28 cellular contexts compared by ENCODE assay signal in genomic region chr11:3683039-3683438, GRCh38. TPM values are rescaled to one million over a fixed set of nuclear protein-coding genes. Genes with fewer than 3 reads are reported as not detected.
DNase-seq lines count a peak whose midpoint lies in the region; ATAC-seq, FAIRE-seq and TF ChIP-seq lines count a peak whose summit lies in the region.
"Had no signal": no experiment of that assay in that cellular context is flagged by ENCODE, and none has a peak within 500 bp of the region (broad histone marks: within the 10 kb centered on the region; RNA-seq: fewer than 3 reads in every experiment).

No MANE protein-coding gene starts in this region.

- DNase-seq in Right ventricle myocardium superior (no peak), right atrium auricular region (ENCODE audit: low spot score) (no peak), brain microvascular endothelial cell (no peak), left cardiac atrium (no peak), RCC 7860 (ENCODE audit: low spot score) (no peak)
- DNase-seq in CD4-positive, alpha-beta T cell = no peak
- no peak for DNase-seq in CD8-positive, alpha-beta memory T cell
- DNase-seq: COR-L47, DMS 273 treated with DMSO at 0.1 percent for 48 hours, DMS79, GF-D8, IMR-90, NCI-H1048, NCI-H1417, NCI-H187, NCI-H2081 treated with DMSO at 0.1 percent for 48 hours, NCI-H2171, NCI-H226, NCI-H510A, NCI-H69, Peyer's patch, SJCRH30 had no signal

- peaks cover 97% of the 10 kb centered on the region for H3K36me3 Mint-ChIP-seq in CD4-positive, alpha-beta T cell (ENCODE audit: low read depth)
- peaks cover 5 to 95% (median 48%) of the 10 kb centered on the region in 3 donors for H3K36me3 Mint-ChIP-seq in CD8-positive, alpha-beta memory T cell

- CTCF ChIA-PET in CD4-positive, alpha-beta T cell (lab: Charles Lee) = no interaction called here
- CTCF ChIA-PET in CD8-positive, alpha-beta memory T cell (lab: Charles Lee) = no interaction called here

- no peak for FAIRE-seq in RCC 7860 (lab: Jason Lieb, UNC)
- FAIRE-seq: H54 had no signal

- POLR2A ChIA-PET in CD4-positive, alpha-beta T cell (lab: Charles Lee) = no interaction called here
- POLR2A ChIA-PET in CD8-positive, alpha-beta memory T cell (lab: Charles Lee) = no interaction called here

- no peak overlapping the region for H3K4me3 Mint-ChIP-seq in CD4-positive, alpha-beta T cell
- H3K4me3 Mint-ChIP-seq in CD8-positive, alpha-beta memory T cell = no peak overlapping the region

- H3K9me3 Mint-ChIP-seq in CD4-positive, alpha-beta T cell = no peaks in the 10 kb centered on the region
- H3K9me3 Mint-ChIP-seq in CD8-positive, alpha-beta memory T cell = no peaks in the 10 kb centered on the region

- H3K4me1 ChIP-seq in right atrium auricular region = peaks cover 0 to 11% of the 10 kb centered on the region in 2 donors
- H3K4me1 ChIP-seq in CD8-positive, alpha-beta memory T cell (ENCODE audit: insufficient read depth, low read length) = no peaks in the 10 kb centered on the region
- H3K4me1 ChIP-seq: Peyer's patch, SJCRH30 had no signal

- H3K4me1 Mint-ChIP-seq in CD4-positive, alpha-beta T cell (ENCODE audit: low read depth) = no peaks in the 10 kb centered on the region
- peaks cover 0 to 7% (median 1%) of the 10 kb centered on the region in 3 donors for H3K4me1 Mint-ChIP-seq in CD8-positive, alpha-beta memory T cell

- intact Hi-C loops in Right ventricle myocardium superior (cut with DNase I) = no loop called here
- intact Hi-C loops in left cardiac atrium (cut with DNase I) = no loop called here
- intact Hi-C loops in CD4-positive, alpha-beta T cell (cut with DNase I, micrococcal nuclease) = no loop called here

- H3K9me3 ChIP-seq in right atrium auricular region = no peaks in the 10 kb centered on the region
- no peaks in the 10 kb centered on the region for H3K9me3 ChIP-seq in CD4-positive, alpha-beta T cell (ENCODE audit: control insufficient read depth, low read length)
- no peaks in the 10 kb centered on the region for H3K9me3 ChIP-seq in CD8-positive, alpha-beta memory T cell (ENCODE audit: low read length)
- H3K9me3 ChIP-seq: Peyer's patch, SJCRH30 had no signal

- H3K27ac ChIP-seq in right atrium auricular region (peak overlapping the region in 1 of 2 donors; percentile 33), brain microvascular endothelial cell (no peak overlapping the region)
- no peak overlapping the region for H3K27ac ChIP-seq in CD4-positive, alpha-beta T cell (ENCODE audit: low read depth, low read length)
- no peak overlapping the region for H3K27ac ChIP-seq in CD8-positive, alpha-beta memory T cell (ENCODE audit: low read depth, low read length)
- H3K27ac ChIP-seq: KMS-11, Peyer's patch, SJCRH30 had no signal

- TF ChIP-seq CTCF in right atrium auricular region (IDR thresholded peaks at IDR 0.05) (no peak), brain microvascular endothelial cell (IDR thresholded peaks at IDR 0.05; ENCODE audit: low read depth, low read length, missing control alignments) (peak; percentile 8)
- TF ChIP-seq CTCF in CD4-positive, alpha-beta T cell (IDR thresholded peaks at IDR 0.05) = no peak

- no peak overlapping the region for H3K27ac Mint-ChIP-seq in CD4-positive, alpha-beta T cell
- H3K27ac Mint-ChIP-seq in CD8-positive, alpha-beta memory T cell = peak overlapping the region in 1 of 8 donors; percentile 41

- ATAC-seq in Right ventricle myocardium superior (ENCODE audit: poor library complexity) (peak; percentile 79), left cardiac atrium (peak; percentile 69 to 81), HG02852 (IDR thresholded peaks at IDR 0.05; ENCODE audit: unreplicated experiment) (no peak)
- no peak for ATAC-seq in CD4-positive, alpha-beta T cell (ENCODE audit: poor library complexity)
- ATAC-seq: SK-N-SH treated with all-trans-retinoic acid at 6 μM for 48 hours had no signal

- H3K4me3 ChIP-seq in right atrium auricular region = no peak overlapping the region
- H3K4me3 ChIP-seq in brain microvascular endothelial cell (ENCODE audit: low read depth, low read length) = no peak overlapping the region
- no peak overlapping the region for H3K4me3 ChIP-seq in CD8-positive, alpha-beta memory T cell (ENCODE audit: low read length)
- H3K4me3 ChIP-seq: Peyer's patch, SJCRH30 had no signal

- H3K27me3 Mint-ChIP-seq in CD4-positive, alpha-beta T cell = no peaks in the 10 kb centered on the region
- peaks cover 0 to 1% of the 10 kb centered on the region in 2 donors for H3K27me3 Mint-ChIP-seq in CD8-positive, alpha-beta memory T cell

- H3K36me3 ChIP-seq in right atrium auricular region (peaks cover 91% of the 10 kb centered on the region), brain microvascular endothelial cell (replicated peaks) (peaks cover 78% of the 10 kb centered on the region)
- peaks cover 77% of the 10 kb centered on the region for H3K36me3 ChIP-seq in CD8-positive, alpha-beta memory T cell (ENCODE audit: insufficient read depth, low read length)

- H3K27me3 ChIP-seq in right atrium auricular region = no peaks in the 10 kb centered on the region
- H3K27me3 ChIP-seq in brain microvascular endothelial cell (replicated peaks) = no peaks in the 10 kb centered on the region
- no peaks in the 10 kb centered on the region for H3K27me3 ChIP-seq in CD4-positive, alpha-beta T cell (ENCODE audit: control insufficient read depth, insufficient read depth, low read length)
- no peaks in the 10 kb centered on the region for H3K27me3 ChIP-seq in CD8-positive, alpha-beta memory T cell (ENCODE audit: insufficient read depth, low read length, poor library complexity, severe bottlenecking)
- H3K27me3 ChIP-seq: Peyer's patch, SJCRH30 had no signal

- in situ Hi-C loops in brain microvascular endothelial cell (cut with HindIII; ENCODE audit: low pct_ligation_motif_present, low sequenced_read_pairs) = no loop called here

RNA-seq across cellular contexts. Expression of gene CHRNA10, which starts 11.9 kb away (rescaled TPM):
- total RNA-seq in Right ventricle myocardium superior (1.6 TPM), right atrium auricular region (1 to 10 TPM in 1 of 2 donors, not detected in 1; 1.0 TPM), left cardiac atrium (under 1 TPM; 0.27 to 0.58 TPM)
- under 1 TPM; 0.33 to 0.39 TPM for total RNA-seq in CD4-positive, alpha-beta T cell
- 1 to 10 TPM; 1.1 to 1.6 TPM for total RNA-seq in CD8-positive, alpha-beta memory T cell
- 0.10 TPM for polyA plus RNA-seq in CD8-positive, alpha-beta memory T cell

RNA-seq across cellular contexts. Expression of gene ART1, which starts 38.1 kb away (rescaled TPM):
- 2.3 TPM for total RNA-seq in Right ventricle myocardium superior
- total RNA-seq in right atrium auricular region = not detected
- total RNA-seq in left cardiac atrium = not detected
- not detected for total RNA-seq in CD4-positive, alpha-beta T cell
- total RNA-seq in CD8-positive, alpha-beta memory T cell = not detected
- not detected for polyA plus RNA-seq in CD8-positive, alpha-beta memory T cell
- total RNA-seq: A172, IMR-90, Peyer's patch, SJCRH30 had no signal
- polyA plus RNA-seq: BJ, IMR-90 had no signal

RNA-seq across cellular contexts. Expression of gene ART5, which starts 41.2 kb away (rescaled TPM):
- total RNA-seq in Right ventricle myocardium superior (4.7 TPM), right atrium auricular region (1 to 10 TPM in 1 of 2 donors, under 1 TPM in 1; 0.86 to 1.1 TPM), left cardiac atrium (1 to 10 TPM in 1 of 2 donors, under 1 TPM in 1; 0.21 to 1.4 TPM)
- total RNA-seq in CD4-positive, alpha-beta T cell = not detected
- total RNA-seq in CD8-positive, alpha-beta memory T cell = not detected
- polyA plus RNA-seq in CD8-positive, alpha-beta memory T cell = not detected
- total RNA-seq: IMR-90, Peyer's patch, SJCRH30 had no signal
- polyA plus RNA-seq: IMR-90 had no signal

Comparison
In these comparisons a context has a peak if more than half of its experiments do, and no peak if none do; other contexts are left out.
1. ATAC-seq: peak in Right ventricle myocardium superior (single experiment) and left cardiac atrium (2 of 2); none in CD4-positive, alpha-beta T cell (single experiment) and HG02852 (single experiment).